ENCODE assay signal across 8 cellular contexts in genomic region chr17:39928868-39929651, GRCh38. TPM values are rescaled to one million over a fixed set of nuclear protein-coding genes. Genes with fewer than 3 reads are reported as not detected.
DNase-seq lines count a peak whose midpoint lies in the region; ATAC-seq and TF ChIP-seq lines count a peak whose summit lies in the region.

No MANE protein-coding gene starts in this region.

- no peaks in the 10 kb centered on the region for H3K27me3 ChIP-seq in Peyer's patch
- H3K27me3 ChIP-seq in esophagus (ENCODE audit: control insufficient read depth in 1 of 2, insufficient read depth in 2 of 2, low read length in 2 of 2): no peaks in the 10 kb centered on the region

- ATAC-seq in GM18520 (IDR thresholded peaks at IDR 0.05; ENCODE audit: unreplicated experiment) (peak; percentile 31), HG02642 (IDR thresholded peaks at IDR 0.05; ENCODE audit: poor library complexity, unreplicated experiment) (no peak), HG03097 (IDR thresholded peaks at IDR 0.05; ENCODE audit: low FRiP score, unreplicated experiment) (no peak)

- H3K9me3 ChIP-seq in Peyer's patch (no peaks in the 10 kb centered on the region), esophagus (ENCODE audit: control insufficient read depth in 2 of 2, insufficient read depth in 1 of 2, low read depth in 1 of 2, low read length in 1 of 2) (no peaks in the 10 kb centered on the region)

- H3K4me3 ChIP-seq in Peyer's patch: peak overlapping the region in 2 of 4 donors; percentile 75 to 89
- H3K4me3 ChIP-seq in esophagus (ENCODE audit: low read depth in 1 of 2, low read length in 2 of 2): no peak overlapping the region
- H3K4me3 ChIP-seq in retinal pigment epithelial cell (ENCODE audit: low read length): no peak overlapping the region

- peak overlapping the region in 3 of 4 donors; percentile 84 to 90 (median 89) for H3K27ac ChIP-seq in Peyer's patch
- H3K27ac ChIP-seq in esophagus (ENCODE audit: low read depth in 2 of 2, low read length in 1 of 2): peak overlapping the region; percentile 61 to 80

- H3K4me1 ChIP-seq in Peyer's patch: peaks cover 0 to 37% (median 16%) of the 10 kb centered on the region in 4 donors
- peaks cover 3 to 16% of the 10 kb centered on the region in 2 donors for H3K4me1 ChIP-seq in esophagus (ENCODE audit: control insufficient read depth in 2 of 2, insufficient read depth in 2 of 2, low read length in 1 of 2)

- DNase-seq in Peyer's patch: no peak
- peak; percentile 81 for DNase-seq in retinal pigment epithelial cell (ENCODE audit: low read depth)
- no peak for DNase-seq in activated gamma-delta T cell treated with Interleukin-2 at 50 U/mL for 16 hours
- no peak for DNase-seq in NCI-H2029 (lab: John Stamatoyannopoulos, UW)

- TF ChIP-seq CTCF in Peyer's patch (IDR thresholded peaks at IDR 0.05) (no peak), retinal pigment epithelial cell (conservative IDR thresholded peaks at IDR 0.05; ENCODE audit: low read depth, low read length) (no peak)

- no peak for TF ChIP-seq POLR2A in Peyer's patch (IDR thresholded peaks at IDR 0.05)

- 41 to 46% methylated on average over 8 of the region's 8 CpGs for WGBS in esophagus, 2 donors

- H3K36me3 ChIP-seq in Peyer's patch (peaks cover 0 to under 1% (median 0%) of the 10 kb centered on the region in 3 donors), esophagus (ENCODE audit: control insufficient read depth in 2 of 2, insufficient read depth in 2 of 2, low read length in 1 of 2) (peaks cover 0 to 3% of the 10 kb centered on the region in 2 donors)

RNA-seq across cellular contexts. Expression of gene LRRC3C, which starts 1.5 kb away (rescaled TPM):
- not detected for total RNA-seq in Peyer's patch
- polyA plus RNA-seq in esophagus: not detected

RNA-seq across cellular contexts. Expression of gene ORMDL3, which starts 1.7 kb away (rescaled TPM):
- total RNA-seq in Peyer's patch: 10 to 100 TPM; 33.0 to 97.4 (median 79.0) TPM
- 10 to 100 TPM; 21.8 to 23.0 TPM for polyA plus RNA-seq in esophagus

RNA-seq across cellular contexts. Expression of gene GSDMB, which starts 10.6 kb away (rescaled TPM):
- total RNA-seq in Peyer's patch: 100 to 1,000 TPM in 3 of 4 donors, 10 to 100 TPM in 1; 91.6 to 277 (median 235) TPM
- 1 to 10 TPM; 3.1 to 7.7 TPM for polyA plus RNA-seq in esophagus

RNA-seq across cellular contexts. Expression of gene GSDMA, which starts 33.7 kb away (rescaled TPM):
- total RNA-seq in Peyer's patch: 1 to 10 TPM in 2 of 4 donors, not detected in 2; 1.6 to 3.3 TPM
- polyA plus RNA-seq in esophagus: under 1 TPM; 0.59 to 0.98 TPM

RNA-seq across cellular contexts. Expression of gene PSMD3, which starts 51.5 kb away (rescaled TPM):
- total RNA-seq in Peyer's patch: 10 to 100 TPM; 65.2 to 87.9 (median 73.7) TPM
- polyA plus RNA-seq in esophagus: 10 to 100 TPM; 48.9 to 79.6 TPM
